In the genomic region with DNA sequence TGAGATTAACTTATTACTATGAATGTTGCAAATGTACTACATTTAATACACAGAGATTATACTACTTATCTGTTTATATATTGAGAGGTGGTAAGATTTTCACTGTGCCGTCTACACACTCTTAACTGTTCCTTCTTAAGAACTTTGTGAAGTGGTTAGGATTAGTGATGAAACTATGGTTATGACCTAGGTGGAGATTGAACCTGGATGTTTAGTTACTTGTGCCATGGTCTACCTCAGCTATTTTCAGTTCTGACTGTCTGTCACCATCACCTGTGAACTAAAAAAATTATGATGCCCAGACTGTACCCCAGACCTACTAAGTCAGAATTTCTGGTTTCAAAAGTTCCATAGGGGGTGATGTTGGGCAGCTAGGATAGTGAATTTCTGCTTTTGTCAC, we compare ENCODE assay signal across 24 cellular contexts. TPM values are rescaled to one million over a fixed set of nuclear protein-coding genes. Genes with fewer than 3 reads are reported as not detected.
DNase-seq lines count a peak whose midpoint lies in the region; ATAC-seq and TF ChIP-seq lines count a peak whose summit lies in the region.
"Had no signal": no experiment of that assay in that cellular context is flagged by ENCODE, and none has a peak within 500 bp of the region (broad histone marks: within the 10 kb centered on the region; RNA-seq: fewer than 3 reads in every experiment).

No MANE protein-coding gene starts in this region.

- H3K4me1 Mint-ChIP-seq in activated T-cell treated with anti-CD3 and anti-CD28 coated beads, Interleukin-2, amount 50 U/mL, for 72 hours (ENCODE audit: low read depth) = peaks cover 93% of the 10 kb centered on the region
- peaks cover 83% of the 10 kb centered on the region for H3K4me1 Mint-ChIP-seq in activated naive CD8-positive, alpha-beta T cell treated with anti-CD3 and anti-CD28 coated beads, Interleukin-2, amount 10 ng/mL, durations not matched to agents 7 days and 5 days
- H3K4me1 Mint-ChIP-seq in stimulated activated naive CD8-positive, alpha-beta T cell treated with anti-CD3 and anti-CD28 coated beads, Interleukin-15, Interleukin-2, amounts not matched to agents 100 ng/mL and 50 ng/mL, for 24 hours (ENCODE audit: low read depth) = peaks cover 91% of the 10 kb centered on the region

- intact Hi-C loops in cardiac septum (cut with DNase I) = no loop called here

- no peak overlapping the region for H2AFZ ChIP-seq in MM.1S (ENCODE audit: low read length)

- peaks cover 79% of the 10 kb centered on the region for H3K4me1 ChIP-seq in MM.1S (ENCODE audit: low read length)

- peak overlapping the region; percentile 47; the same call in 1 of the 2 replicates for H3K9ac ChIP-seq in MM.1S (ENCODE audit: low read length)
- H3K9ac ChIP-seq: BLaER1 treated with 17β-estradiol and CSF1 and Interleukin-3, amounts not matched to agents 10 nM and 100 nM had no signal

- H3F3A ChIP-seq in MM.1S (ENCODE audit: insufficient read depth, low read length) = peaks cover 35% of the 10 kb centered on the region

- POLR2A ChIA-PET in activated naive CD8-positive, alpha-beta T cell treated with anti-CD3 and anti-CD28 coated beads, Interleukin-2, amount 10 ng/mL, durations not matched to agents 7 days and 5 days (lab: Charles Lee) = no interaction called here

- peaks cover 87% of the 10 kb centered on the region for H3K79me2 ChIP-seq in MM.1S (ENCODE audit: low read length)

- no peaks in the 10 kb centered on the region for H3K27me3 Mint-ChIP-seq in activated T-cell treated with anti-CD3 and anti-CD28 coated beads, Interleukin-2, amount 50 U/mL, for 72 hours (ENCODE audit: low read depth)
- H3K27me3 Mint-ChIP-seq in activated naive CD8-positive, alpha-beta T cell treated with anti-CD3 and anti-CD28 coated beads, Interleukin-2, amount 10 ng/mL, durations not matched to agents 7 days and 5 days = no peaks in the 10 kb centered on the region
- H3K27me3 Mint-ChIP-seq in stimulated activated naive CD8-positive, alpha-beta T cell treated with anti-CD3 and anti-CD28 coated beads, Interleukin-15, Interleukin-2, amounts not matched to agents 100 ng/mL and 50 ng/mL, for 24 hours = no peaks in the 10 kb centered on the region
- H3K27me3 Mint-ChIP-seq: activated CD4-positive, alpha-beta T cell treated with anti-CD3 and anti-CD28 coated beads, Interleukin-2, amount 10 ng/mL, durations not matched to agents 7 days and 5 days; memory B cell had no signal

- TF ChIP-seq CTCF in MM.1S (IDR thresholded peaks at IDR 0.05; ENCODE audit: low read length) = peak; percentile 17; the same call in 1 of the 2 replicates

- no peaks in the 10 kb centered on the region for H3K27me3 ChIP-seq in MM.1S (replicated peaks; ENCODE audit: insufficient read depth, low read length)
- H3K27me3 ChIP-seq: body of pancreas, heart right ventricle, SJCRH30 had no signal

- peaks cover 7% of the 10 kb centered on the region; the same call in 1 of the 2 replicates for H3K36me3 ChIP-seq in MM.1S (replicated peaks; ENCODE audit: insufficient read depth, low read length)
- H3K36me3 ChIP-seq: heart right ventricle, SJCRH30 had no signal

- H3K4me3 Mint-ChIP-seq in activated T-cell treated with anti-CD3 and anti-CD28 coated beads, Interleukin-2, amount 50 U/mL, for 72 hours = peak overlapping the region; percentile 12 to 72
- peak overlapping the region; percentile 46 for H3K4me3 Mint-ChIP-seq in activated naive CD8-positive, alpha-beta T cell treated with anti-CD3 and anti-CD28 coated beads, Interleukin-2, amount 10 ng/mL, durations not matched to agents 7 days and 5 days
- peak overlapping the region; percentile 32 for H3K4me3 Mint-ChIP-seq in stimulated activated naive CD8-positive, alpha-beta T cell treated with anti-CD3 and anti-CD28 coated beads, Interleukin-15, Interleukin-2, amounts not matched to agents 100 ng/mL and 50 ng/mL, for 24 hours
- H3K4me3 Mint-ChIP-seq: activated CD4-positive, alpha-beta T cell treated with anti-CD3 and anti-CD28 coated beads, Interleukin-2, amount 10 ng/mL, durations not matched to agents 7 days and 5 days; memory B cell had no signal

- peaks cover 8 to 20% of the 10 kb centered on the region in 2 donors for H3K36me3 Mint-ChIP-seq in activated T-cell treated with anti-CD3 and anti-CD28 coated beads, Interleukin-2, amount 50 U/mL, for 72 hours (ENCODE audit: insufficient read depth in 2 of 2)
- H3K36me3 Mint-ChIP-seq in activated naive CD8-positive, alpha-beta T cell treated with anti-CD3 and anti-CD28 coated beads, Interleukin-2, amount 10 ng/mL, durations not matched to agents 7 days and 5 days = peaks cover 54% of the 10 kb centered on the region
- peaks cover 50% of the 10 kb centered on the region for H3K36me3 Mint-ChIP-seq in stimulated activated naive CD8-positive, alpha-beta T cell treated with anti-CD3 and anti-CD28 coated beads, Interleukin-15, Interleukin-2, amounts not matched to agents 100 ng/mL and 50 ng/mL, for 24 hours (ENCODE audit: low read depth)

- ATAC-seq in activated T-cell treated with anti-CD3 and anti-CD28 coated beads, Interleukin-2, amount 50 U/mL, for 72 hours (replicated peaks in 1 of 2) = peak; percentile 83 to 86
- peak; percentile 68 for ATAC-seq in activated naive CD8-positive, alpha-beta T cell treated with anti-CD3 and anti-CD28 coated beads, Interleukin-2, amount 10 ng/mL, durations not matched to agents 7 days and 5 days (ENCODE audit: low read depth)
- no peak for ATAC-seq in HG03196 (IDR thresholded peaks at IDR 0.05; ENCODE audit: unreplicated experiment)
- ATAC-seq: body of pancreas, HCT116, heart right ventricle had no signal

- H3K9me3 Mint-ChIP-seq in activated T-cell treated with anti-CD3 and anti-CD28 coated beads, Interleukin-2, amount 50 U/mL, for 72 hours = no peaks in the 10 kb centered on the region
- H3K9me3 Mint-ChIP-seq in activated naive CD8-positive, alpha-beta T cell treated with anti-CD3 and anti-CD28 coated beads, Interleukin-2, amount 10 ng/mL, durations not matched to agents 7 days and 5 days = peaks cover 7% of the 10 kb centered on the region
- no peaks in the 10 kb centered on the region for H3K9me3 Mint-ChIP-seq in stimulated activated naive CD8-positive, alpha-beta T cell treated with anti-CD3 and anti-CD28 coated beads, Interleukin-15, Interleukin-2, amounts not matched to agents 100 ng/mL and 50 ng/mL, for 24 hours
- H3K9me3 Mint-ChIP-seq: memory B cell had no signal

- no peak overlapping the region for H3K4me3 ChIP-seq in MM.1S (ENCODE audit: low read length)
- H3K4me3 ChIP-seq: BLaER1 treated with 17β-estradiol and CSF1 and Interleukin-3, amounts not matched to agents 10 nM and 100 nM; body of pancreas; heart right ventricle; SJCRH30 had no signal

- peak overlapping the region; percentile 41 for H3K4me2 ChIP-seq in MM.1S (ENCODE audit: low read depth, low read length)
- H3K4me2 ChIP-seq: BLaER1 treated with 17β-estradiol and CSF1 and Interleukin-3, amounts not matched to agents 10 nM and 100 nM had no signal

- no peak for DNase-seq in activated T-cell treated with anti-CD3 and anti-CD28 coated beads, Interleukin-2, amount 50 U/mL, for 72 hours
- no peak for DNase-seq in activated T-cell treated with anti-CD3 and anti-CD28 coated beads, Interleukin-2, amount 50 U/mL, for 48 hours
- peak; percentile 69 for DNase-seq in MM.1S
- no peak for DNase-seq in activated naive CD8-positive, alpha-beta T cell treated with anti-CD3 and anti-CD28 coated beads, Interleukin-2, amount 10 ng/mL, durations not matched to agents 7 days and 5 days
- DNase-seq in cardiac septum (ENCODE audit: low spot score) = no peak
- DNase-seq in AG08395 (ENCODE audit: low spot score) = no peak
- DNase-seq: activated CD4-positive, alpha-beta T cell treated with anti-CD3 and anti-CD28 coated beads, Interleukin-2, amount 10 ng/mL, durations not matched to agents 7 days and 5 days; body of pancreas; effector CD8-positive, alpha-beta T cell; foreskin fibroblast; heart right ventricle; NCI-H1092; NCI-H187; NCI-H2171 treated with DMSO at 0.1 percent for 48 hours; NCI-H526 treated with DMSO at 0.1 percent for 48 hours; occipital lobe; SJCRH30; stimulated activated CD8-positive, alpha-beta memory T cell treated with anti-CD3 and anti-CD28 coated beads, Interleukin-4, amount 100 ng/mL, for 48 hours; substantia nigra had no signal

- H3K9me3 ChIP-seq in MM.1S (replicated peaks; ENCODE audit: insufficient read depth, low read length) = no peaks in the 10 kb centered on the region
- H3K9me3 ChIP-seq: body of pancreas, heart right ventricle had no signal

- H3K27ac ChIP-seq in MM.1S (ENCODE audit: low read length) = peak overlapping the region; percentile 79
- H3K27ac ChIP-seq: BLaER1 treated with 17β-estradiol and CSF1 and Interleukin-3, amounts not matched to agents 10 nM and 100 nM; body of pancreas; heart right ventricle; SJCRH30 had no signal

- H3K27ac Mint-ChIP-seq in activated T-cell treated with anti-CD3 and anti-CD28 coated beads, Interleukin-2, amount 50 U/mL, for 72 hours = peak overlapping the region; percentile 23
- peak overlapping the region; percentile 46 for H3K27ac Mint-ChIP-seq in activated naive CD8-positive, alpha-beta T cell treated with anti-CD3 and anti-CD28 coated beads, Interleukin-2, amount 10 ng/mL, durations not matched to agents 7 days and 5 days
- peak overlapping the region; percentile 78 for H3K27ac Mint-ChIP-seq in stimulated activated naive CD8-positive, alpha-beta T cell treated with anti-CD3 and anti-CD28 coated beads, Interleukin-15, Interleukin-2, amounts not matched to agents 100 ng/mL and 50 ng/mL, for 24 hours
- H3K27ac Mint-ChIP-seq: activated CD4-positive, alpha-beta T cell treated with anti-CD3 and anti-CD28 coated beads, Interleukin-2, amount 10 ng/mL, durations not matched to agents 7 days and 5 days; memory B cell had no signal

- no peaks in the 10 kb centered on the region for H4K20me1 ChIP-seq in MM.1S (ENCODE audit: insufficient read depth, low read length)

- H3K9me2 ChIP-seq in MM.1S (replicated peaks; ENCODE audit: insufficient read depth, low read length) = no peaks in the 10 kb centered on the region

RNA-seq across cellular contexts. Expression of gene RASA2, which starts 6.3 kb away (rescaled TPM):
- total RNA-seq in activated T-cell treated with anti-CD3 and anti-CD28 coated beads, Interleukin-2, amount 50 U/mL, for 72 hours = 10 to 100 TPM; 34.4 to 37.3 TPM
- 10 to 100 TPM; 62.6 to 70.8 TPM for total RNA-seq in activated naive CD8-positive, alpha-beta T cell treated with anti-CD3 and anti-CD28 coated beads, Interleukin-2, amount 10 ng/mL, durations not matched to agents 7 days and 5 days
- 7.1 TPM for total RNA-seq in cardiac septum

Comparison
In these comparisons a context has a peak if more than half of its experiments do, and no peak if none do; other contexts are left out.
1. H3K27ac Mint-ChIP-seq: peak in every context shown above with its lines; median percentile 78 in stimulated activated naive CD8-positive, alpha-beta T cell treated with anti-CD3 and anti-CD28 coated beads, Interleukin-15, Interleukin-2, amounts not matched to agents 100 ng/mL and 50 ng/mL, for 24 hours; 46 in activated naive CD8-positive, alpha-beta T cell treated with anti-CD3 and anti-CD28 coated beads, Interleukin-2, amount 10 ng/mL, durations not matched to agents 7 days and 5 days; 23 in activated T-cell treated with anti-CD3 and anti-CD28 coated beads, Interleukin-2, amount 50 U/mL, for 72 hours.